11 cellular contexts compared by ENCODE assay signal in genomic region chr2:20634430-20635095, GRCh38. TPM values are rescaled to one million over a fixed set of nuclear protein-coding genes. Genes with fewer than 3 reads are reported as not detected.
DNase-seq lines count a peak whose midpoint lies in the region; ATAC-seq, FAIRE-seq and TF ChIP-seq lines count a peak whose summit lies in the region.
"Had no signal": no experiment of that assay in that cellular context is flagged by ENCODE, and none has a peak within 500 bp of the region (broad histone marks: within the 10 kb centered on the region; RNA-seq: fewer than 3 reads in every experiment).

No MANE protein-coding gene starts in this region.

- no peak for TF ChIP-seq CTCF in K562 (IDR thresholded peaks at IDR 0.05 in 2 of 3, conservative IDR thresholded peaks at IDR 0.05 in 1 of 3; ENCODE audit: insufficient read depth in 2 of 3, low read depth in 1 of 3, low read length in 3 of 3)
- TF ChIP-seq CTCF in keratinocyte (optimal IDR thresholded peaks at IDR 0.05 in 1 of 3, IDR thresholded peaks at IDR 0.05 in 1 of 3, conservative IDR thresholded peaks at IDR 0.05 in 1 of 3; ENCODE audit: extremely low read depth in 1 of 3, insufficient read depth in 2 of 3, low read length in 3 of 3): no peak

- peaks cover 0 to 13% of the 10 kb centered on the region in 2 experiments; a peak in 1 of 5 replicates for H3K4me1 ChIP-seq in K562 (replicated peaks in 1 of 2; ENCODE audit: control insufficient read depth in 2 of 2, insufficient read depth in 2 of 2, low read length in 2 of 2)
- peaks cover 21% of the 10 kb centered on the region for H3K4me1 ChIP-seq in keratinocyte (ENCODE audit: control insufficient read depth, extremely low read depth, insufficient read depth, low read length)
- peaks cover 12 to 35% (median 28%) of the 10 kb centered on the region in 5 donors for H3K4me1 ChIP-seq in subcutaneous abdominal adipose tissue (ENCODE audit: control insufficient read depth in 5 of 5, insufficient read depth in 5 of 5, low read length in 5 of 5)

- TF ChIP-seq EP300 in K562 (IDR thresholded peaks at IDR 0.05; ENCODE audit: low read length): no peak

- H3K4me2 ChIP-seq in K562 (ENCODE audit: insufficient read depth, low read length) (no peak overlapping the region), keratinocyte (ENCODE audit: control insufficient read depth, extremely low read depth, insufficient read depth, low read depth, low read length) (no peak overlapping the region)

- POLR2A ChIA-PET in K562 (lab: Yijun Ruan, JAX): interaction anchor here (0.5 to 1.5 kb wide), 5 partner anchors 9 to 226 kb away, joined by 3 to 4 read pairs (median 3); no protein-coding TSS in a partner anchor

- TF ChIP-seq POLR2A in K562 (conservative IDR thresholded peaks at IDR 0.05): no peak
- TF ChIP-seq POLR2A in H54 (IDR thresholded peaks at IDR 0.05; ENCODE audit: low read depth, low read length): no peak

- H3K27me3 ChIP-seq in K562 (ENCODE audit: control insufficient read depth in 2 of 2, insufficient read depth in 2 of 2, low read length in 2 of 2) (0 out of 5 replicates have a peak, but pooled peaks cover 0 to 4% of the 10 kb centered on the region in 2 experiments), keratinocyte (ENCODE audit: control insufficient read depth, extremely low read depth, insufficient read depth, low read length) (no peaks in the 10 kb centered on the region), subcutaneous abdominal adipose tissue (ENCODE audit: control insufficient read depth in 5 of 5, insufficient read depth in 4 of 5, low read length in 5 of 5) (no peaks in the 10 kb centered on the region)

- H3K36me3 ChIP-seq in K562 (ENCODE audit: control insufficient read depth, insufficient read depth, low read length) (no peaks in the 10 kb centered on the region), keratinocyte (ENCODE audit: control insufficient read depth in 2 of 2, extremely low read depth in 1 of 2, insufficient read depth in 2 of 2, low read length in 2 of 2) (peaks cover 2 to 24% of the 10 kb centered on the region in 2 experiments), subcutaneous abdominal adipose tissue (ENCODE audit: control insufficient read depth in 5 of 5, insufficient read depth in 5 of 5, low read length in 5 of 5) (peaks cover 3 to 61% (median 38%) of the 10 kb centered on the region in 5 donors)

- BruUV-seq in K562 (replicated peaks; lab: Mats Ljungman, UMichigan): no TSS peak

- intact Hi-C loops in K562 (cut with micrococcal nuclease): loop anchor here (1.0 to 10.0 kb wide), 2 partner anchors 191 to 380 kb away; no protein-coding TSS in a partner anchor
- intact Hi-C loops in sciatic nerve (cut with DNase I): no loop called here

- in situ Hi-C loops in K562 (cut with MboI): loop anchor here (5.0 to 10.0 kb wide), 2 partner anchors 192 to 540 kb away; no protein-coding TSS in a partner anchor

- DNase-seq in HT-29 (ENCODE audit: low spot score) (peak; percentile 70), K562 (ENCODE audit: extremely low read depth in 1 of 4, low spot score in 3 of 4) (peak in 1 of 4 experiments; percentile 9), keratinocyte (ENCODE audit: low read depth, low spot score) (no peak), sciatic nerve (ENCODE audit: low spot score) (no peak), NCI-H345 (lab: John Stamatoyannopoulos, UW) (no peak), H54 (ENCODE audit: insufficient read length, low spot score) (no peak)
- DNase-seq: stimulated activated CD4-positive, alpha-beta T cell treated with anti-CD3 and anti-CD28 coated beads, Interleukin-15, amount 100 ng/mL, for 24 hours; T-cell had no signal

- 57% methylated on average over 10 of the region's 10 CpGs for WGBS in K562 (ENCODE audit: insufficient coverage, low coverage, missing lambda C conversion rate)

- no peaks in the 10 kb centered on the region for H4K20me1 ChIP-seq in K562 (replicated peaks; ENCODE audit: control insufficient read depth, insufficient read depth, low read length)
- peaks cover 3% of the 10 kb centered on the region for H4K20me1 ChIP-seq in keratinocyte (ENCODE audit: control insufficient read depth, extremely low read depth, insufficient read depth, low read length)

- no peaks in the 10 kb centered on the region for H3K9me1 ChIP-seq in K562 (ENCODE audit: control insufficient read depth, insufficient read depth, low read length)
- H3K9me1 ChIP-seq in keratinocyte (ENCODE audit: control insufficient read depth, extremely low read depth, insufficient read depth, low read length): no peaks in the 10 kb centered on the region

- H3K9me3 ChIP-seq in K562 (replicated peaks; ENCODE audit: control insufficient read depth, insufficient read depth, low read depth, low read length) (no peaks in the 10 kb centered on the region), keratinocyte (ENCODE audit: control insufficient read depth, low read depth, low read length) (no peaks in the 10 kb centered on the region), subcutaneous abdominal adipose tissue (ENCODE audit: control insufficient read depth in 5 of 5, low read length in 5 of 5) (no peaks in the 10 kb centered on the region)
- H3K9me3 ChIP-seq: HAP-1 had no signal

- CTCF ChIA-PET in K562 (lab: Yijun Ruan, JAX; ENCODE audit: low intra/inter-chr PET ratio): interaction anchor here (1.6 to 3.9 kb wide), 4 partner anchors 17 to 238 kb away, joined by 3 to 54 read pairs (median 16); partner anchors contain the start of gene HS1BP3

- no peak for FAIRE-seq in K562 (lab: Jason Lieb, UNC)
- peak; percentile 32 for FAIRE-seq in keratinocyte (lab: Jason Lieb, UNC)
- FAIRE-seq in H54 (lab: Jason Lieb, UNC): no peak

- no peaks in the 10 kb centered on the region for H3K79me2 ChIP-seq in K562 (ENCODE audit: control insufficient read depth, insufficient read depth, low read length)
- H3K79me2 ChIP-seq in keratinocyte (ENCODE audit: control insufficient read depth, insufficient read depth, low read length): no peaks in the 10 kb centered on the region

- ATAC-seq in K562 (no peak), sciatic nerve (no peak), GM21717 (IDR thresholded peaks at IDR 0.05; ENCODE audit: unreplicated experiment) (no peak)
- ATAC-seq: T-cell had no signal

- H3K4me3 ChIP-seq in K562: no peak overlapping the region
- H3K4me3 ChIP-seq in keratinocyte (ENCODE audit: control insufficient read depth in 2 of 3, extremely low read depth in 1 of 3, insufficient read depth in 2 of 3, low read depth in 1 of 3, low read length in 3 of 3): no peak overlapping the region
- H3K4me3 ChIP-seq in subcutaneous abdominal adipose tissue (ENCODE audit: low read depth in 1 of 5, low read length in 5 of 5): no peak overlapping the region
- H3K4me3 ChIP-seq: HAP-1 had no signal

- H3K9ac ChIP-seq in K562 (ENCODE audit: insufficient read depth in 1 of 2, low read depth in 2 of 2, low read length in 2 of 2) (no peak overlapping the region), keratinocyte (ENCODE audit: control insufficient read depth, extremely low read depth, insufficient read depth, low read length) (no peak overlapping the region), subcutaneous abdominal adipose tissue (ENCODE audit: low read length in 5 of 5) (peak overlapping the region in 1 of 5 donors; percentile 34)

- H3K27ac ChIP-seq in K562 (ENCODE audit: extremely low read depth, low read depth, low read length) (no peak overlapping the region), keratinocyte (ENCODE audit: control insufficient read depth, insufficient read depth, low read length) (no peak overlapping the region), subcutaneous abdominal adipose tissue (ENCODE audit: low read depth, low read length) (peak overlapping the region; percentile 23)

- H2AFZ ChIP-seq in K562 (ENCODE audit: low read depth, low read length) (no peak overlapping the region), keratinocyte (ENCODE audit: control insufficient read depth, low read length) (no peak overlapping the region)

- no peak for TF ChIP-seq RAD21 in K562 (CRISPR knock-in tag; conservative IDR thresholded peaks at IDR 0.05 in 1 of 2, IDR thresholded peaks at IDR 0.05 in 1 of 2)

- dilution Hi-C loops in keratinocyte (cut with MboI; ENCODE audit: extremely low pct_ligation_motif_present, low sequenced_read_pairs): no loop called here

RNA-seq across cellular contexts. Expression of gene HS1BP3, which starts 16.3 kb away (rescaled TPM):
- 22.6 and 23.0 TPM in 2 replicates for total RNA-seq in HT-29 (2014; rRNA removed; shearing (Covaris generic))
- total RNA-seq in K562 (2011; cell fraction: chromatin; rRNA removed; ENCODE audit: low replicate concordance): 4.8 and 13.7 TPM in 2 replicates
- total RNA-seq in K562 (2011; cell fraction: nucleolus; rRNA removed): 6.7 and 9.2 TPM in 2 replicates
- total RNA-seq in K562 (2011; cell fraction: nucleoplasm; rRNA removed): 8.7 and 9.6 TPM in 2 replicates
- total RNA-seq in K562 (2014; rRNA removed) (6.5 and 6.7 TPM in 2 replicates), K562 (2014; rRNA removed; fragmentation: Illumina TruSeq; extraction: Trizol) (2.0 and 3.5 TPM in 2 replicates), K562 (2015; rRNA removed; fragmentation: Illumina TruSeq; extraction: Trizol) (7.6 and 8.3 TPM in 2 replicates), K562 (2021) (7.4 and 7.5 TPM in 2 replicates), sciatic nerve (23.2 TPM)
- polyA plus RNA-seq in K562 (2011; rRNA removed) (3.0 and 6.5 TPM in 2 replicates), K562 (2014; fragmentation: Illumina TruSeq; extraction: Trizol) (5.9 and 6.9 TPM in 2 replicates), K562 (2014; fragmentation: Nextera tagmentation; extraction: Ambion mirVana) (under 1 TPM; 0.41 to 0.63 TPM), K562 (2014; rRNA removed) (5.9 and 6.2 TPM in 2 replicates), keratinocyte (18.5 to 21.2 TPM (median 20.7 TPM) in 3 replicates)
- polyA plus RNA-seq in K562 (2011; cell fraction: cytosol; rRNA removed): 3.3 and 4.1 TPM in 2 replicates
- polyA plus RNA-seq in K562 (2011; cell fraction: nucleus; rRNA removed): 8.2 and 10.8 TPM in 2 replicates
- 7.9 and 28.0 TPM in 2 replicates for polyA plus RNA-seq in K562 (2012)
- 2.3 and 5.2 TPM in 2 replicates for polyA minus RNA-seq in K562 (2011; rRNA and poly(A)+ RNA removed)
- polyA minus RNA-seq in K562 (2011; cell fraction: cytosol; rRNA and poly(A)+ RNA removed): 2.2 and 6.9 TPM in 2 replicates
- polyA minus RNA-seq in K562 (2011; cell fraction: nucleus; rRNA and poly(A)+ RNA removed): 9.1 and 9.4 TPM in 2 replicates
- 8.0 TPM for polyA plus RNA-seq in keratinocyte (2011; ENCODE audit: low read depth)
- polyA plus RNA-seq in keratinocyte (2011; cell fraction: cytosol; rRNA removed): 15.3 and 23.3 TPM in 2 replicates
- 33.3 and 38.2 TPM in 2 replicates for polyA plus RNA-seq in keratinocyte (2011; cell fraction: nucleus; rRNA removed)
- 16.6 and 22.0 TPM in 2 replicates for polyA plus RNA-seq in keratinocyte (2012; ENCODE audit: low replicate concordance)
- 17.6 to 31.8 TPM (median 21.3 TPM) in 3 replicates for polyA minus RNA-seq in keratinocyte
- polyA minus RNA-seq in keratinocyte (2011; cell fraction: cytosol; rRNA and poly(A)+ RNA removed): 19.2 TPM
- 13.4 and 17.9 TPM in 2 replicates for polyA minus RNA-seq in keratinocyte (2011; cell fraction: nucleus; rRNA and poly(A)+ RNA removed)

RNA-seq across cellular contexts. Expression of gene GDF7, which starts 32.4 kb away (rescaled TPM):
- under 0.01 TPM in 1 of 2 replicates, not detected in the other for total RNA-seq in HT-29 (2014; rRNA removed; shearing (Covaris generic))
- total RNA-seq in K562 (2011; cell fraction: chromatin; rRNA removed; ENCODE audit: low replicate concordance): not detected in 2 replicates
- not detected in 2 replicates for total RNA-seq in K562 (2011; cell fraction: nucleolus; rRNA removed)
- not detected in 2 replicates for total RNA-seq in K562 (2011; cell fraction: nucleoplasm; rRNA removed)
- total RNA-seq in K562 (2014; rRNA removed) (not detected in 2 replicates), K562 (2014; rRNA removed; fragmentation: Illumina TruSeq; extraction: Trizol) (not detected in 2 replicates), K562 (2015; rRNA removed; fragmentation: Illumina TruSeq; extraction: Trizol) (not detected in 2 replicates), K562 (2021) (not detected in 2 replicates), sciatic nerve (7.6 TPM)
- polyA plus RNA-seq in K562 (2011; rRNA removed) (0.01 TPM in 1 of 2 replicates, not detected in the other), K562 (2014; fragmentation: Illumina TruSeq; extraction: Trizol) (not detected in 2 replicates), K562 (2014; fragmentation: Nextera tagmentation; extraction: Ambion mirVana) (under 1 TPM; 0.01 TPM), K562 (2014; rRNA removed) (0.01 TPM in 1 of 2 replicates, not detected in the other), keratinocyte (not detected in 3 replicates)
- polyA plus RNA-seq in K562 (2011; cell fraction: cytosol; rRNA removed): 0.01 TPM in 1 of 2 replicates, not detected in the other
- polyA plus RNA-seq in K562 (2011; cell fraction: nucleus; rRNA removed): 0.06 TPM in 1 of 2 replicates, not detected in the other
- polyA plus RNA-seq in K562 (2012): 0.04 and 0.11 TPM in 2 replicates
- polyA minus RNA-seq in K562 (2011; rRNA and poly(A)+ RNA removed): under 0.01 and 0.03 TPM in 2 replicates
- 0.09 TPM in 1 of 2 replicates, not detected in the other for polyA minus RNA-seq in K562 (2011; cell fraction: cytosol; rRNA and poly(A)+ RNA removed)
- polyA minus RNA-seq in K562 (2011; cell fraction: nucleus; rRNA and poly(A)+ RNA removed): under 0.01 TPM in 1 of 2 replicates, not detected in the other
- 0.10 TPM for polyA plus RNA-seq in keratinocyte (2011; ENCODE audit: low read depth)
- not detected in 2 replicates for polyA plus RNA-seq in keratinocyte (2011; cell fraction: cytosol; rRNA removed)
- 0.01 TPM in 2 replicates for polyA plus RNA-seq in keratinocyte (2011; cell fraction: nucleus; rRNA removed)
- polyA plus RNA-seq in keratinocyte (2012; ENCODE audit: low replicate concordance): 0.28 TPM in 1 of 2 replicates, not detected in the other
- 0.03 TPM in 1 of 3 replicates, not detected in the others for polyA minus RNA-seq in keratinocyte
- polyA minus RNA-seq in keratinocyte (2011; cell fraction: cytosol; rRNA and poly(A)+ RNA removed): not detected
- under 0.01 TPM in 1 of 2 replicates, not detected in the other for polyA minus RNA-seq in keratinocyte (2011; cell fraction: nucleus; rRNA and poly(A)+ RNA removed)
